Comparison of ENCODE assay signal across 25 cellular contexts in the genomic region with DNA sequence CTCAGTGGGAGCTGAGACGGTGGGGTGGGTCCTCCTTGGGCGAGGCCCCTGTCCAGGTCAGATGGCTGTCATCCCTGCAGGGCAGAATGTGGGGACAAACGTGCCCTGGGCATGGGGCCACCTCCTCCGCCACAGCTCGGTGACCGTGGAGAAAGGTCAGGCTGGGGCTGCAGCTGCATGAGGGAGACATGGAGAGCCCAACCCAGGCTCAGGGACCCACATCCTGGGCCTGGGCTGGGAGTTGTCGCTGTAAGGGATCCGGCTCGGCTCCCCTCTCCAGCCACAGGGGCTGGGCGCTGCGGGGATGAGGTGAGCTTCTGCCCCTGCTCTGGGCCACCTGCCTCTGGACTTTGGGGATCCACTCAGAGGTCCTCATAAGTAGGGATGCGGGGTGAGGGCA. TPM values are rescaled to one million over a fixed set of nuclear protein-coding genes. Genes with fewer than 3 reads are reported as not detected.
"Had no signal": no experiment of that assay in that cellular context is flagged by ENCODE, and none has a peak within 500 bp of the region (broad histone marks: within the 10 kb centered on the region; RNA-seq: fewer than 3 reads in every experiment).

No MANE protein-coding gene starts in this region.

- H3K9me3 ChIP-seq: colonic mucosa, left lung, prostate gland, transverse colon, uterus had no signal

- H3K27me3 ChIP-seq: colonic mucosa, dorsolateral prefrontal cortex, hepatocyte, neural progenitor cell, uterus had no signal

- H3K4me1 ChIP-seq: left lung, uterus had no signal

- ATAC-seq: activated CD4-positive, CD25-positive, alpha-beta regulatory T cell treated with anti-CD3 and anti-CD28 coated beads, Interleukin-2, amount 50 U/mL, for 24 hours; effector memory CD8-positive, alpha-beta T cell; esophagus mucosa; left lung; naive thymus-derived CD8-positive, alpha-beta T cell had no signal

- H3K36me3 ChIP-seq: colonic mucosa, left lung, neural progenitor cell, prostate gland, transverse colon, uterus had no signal

- H3K27ac ChIP-seq: colonic mucosa, hepatocyte, left lung, neural progenitor cell, prostate gland, transverse colon, uterus had no signal

- DNase-seq: activated CD4-positive, alpha-beta memory T cell treated with anti-CD3 and anti-CD28 coated beads, Interleukin-2, amount 10 ng/mL, durations not matched to agents 7 days and 5 days; activated CD4-positive, alpha-beta T cell treated with anti-CD3 and anti-CD28 coated beads, Interleukin-2, amount 10 ng/mL, durations not matched to agents 24 days and 14 days; activated effector memory CD4-positive, alpha-beta T cell treated with Interleukin-2 at 50 U/mL for 16 hours; activated naive CD4-positive, alpha-beta T cell treated with anti-CD3 and anti-CD28 coated beads for 36 hours; activated naive CD8-positive, alpha-beta T cell treated with anti-CD3 and anti-CD28 coated beads, Interleukin-2, amount 10 ng/mL, durations not matched to agents 7 days and 5 days; activated T-cell treated with anti-CD3 and anti-CD28 coated beads, Interleukin-2, amount 50 U/mL, for 72 hours; colonic mucosa; dorsolateral prefrontal cortex; effector memory CD8-positive, alpha-beta T cell; foreskin melanocyte; immature natural killer cell; left lung; mammary epithelial cell; naive thymus-derived CD8-positive, alpha-beta T cell; stimulated activated CD4-positive, alpha-beta T cell treated with anti-CD3 and anti-CD28 coated beads, Interleukin-1b, Interleukin-23, amount 100 ng/mL, for 48 hours; transverse colon had no signal

- H3K4me3 ChIP-seq: colonic mucosa, dorsolateral prefrontal cortex, hepatocyte, left lung, neural progenitor cell, prostate gland, transverse colon, uterus had no signal

RNA-seq across cellular contexts. Expression of a gene that starts 54.5 kb away (rescaled TPM):
- total RNA-seq: activated CD4-positive, alpha-beta memory T cell treated with anti-CD3 and anti-CD28 coated beads, Interleukin-2, amount 10 ng/mL, durations not matched to agents 7 days and 5 days; activated CD4-positive, alpha-beta T cell treated with anti-CD3 and anti-CD28 coated beads, Interleukin-2, amount 10 ng/mL, durations not matched to agents 24 days and 14 days; activated naive CD4-positive, alpha-beta T cell treated with anti-CD3 and anti-CD28 coated beads for 36 hours; activated naive CD8-positive, alpha-beta T cell treated with anti-CD3 and anti-CD28 coated beads, Interleukin-2, amount 10 ng/mL, durations not matched to agents 7 days and 5 days; endothelial cell of umbilical vein; hepatocyte; mammary epithelial cell; mesothelial cell of epicardium; osteoblast had no signal
- polyA plus RNA-seq: immature natural killer cell; mammary epithelial cell; naive thymus-derived CD8-positive, alpha-beta T cell had no signal
